9 cellular contexts compared by ENCODE assay signal in genomic region chr5:76175821-76176403, GRCh38.
A peak's percentile ranks its signal among the peaks of the same experiment; 100 is the strongest.
DNase-seq lines count a peak whose midpoint lies in the region; ATAC-seq and TF ChIP-seq lines count a peak whose summit lies in the region.
"Had no signal": no experiment of that assay in that cellular context is flagged by ENCODE, and none has a peak within 500 bp of the region (broad histone marks: within the 10 kb centered on the region; RNA-seq: fewer than 3 reads in every experiment).

No MANE protein-coding gene starts in this region.

- no peaks in the 10 kb centered on the region for H3K36me3 Mint-ChIP-seq in activated T-cell treated with anti-CD3 and anti-CD28 coated beads, Interleukin-2, amount 50 U/mL, for 72 hours (ENCODE audit: insufficient read depth in 2 of 2)

- intact Hi-C loops in uterus (cut with DNase I; ENCODE audit: low total_unique reads) = no loop called here

- no peaks in the 10 kb centered on the region for H3K36me3 ChIP-seq in uterus
- H3K36me3 ChIP-seq in SJCRH30 = no peaks in the 10 kb centered on the region
- H3K36me3 ChIP-seq: SJSA1 had no signal

- POLR2A ChIA-PET in GM10248 (lab: Yijun Ruan, JAX) = no interaction called here

- peak overlapping the region; percentile 47 to 88 for H3K4me3 Mint-ChIP-seq in activated T-cell treated with anti-CD3 and anti-CD28 coated beads, Interleukin-2, amount 50 U/mL, for 72 hours

- H3K27ac ChIP-seq in uterus = no peak overlapping the region
- H3K27ac ChIP-seq in SJCRH30 = no peak overlapping the region
- H3K27ac ChIP-seq: SJSA1 had no signal

- ATAC-seq in GM19467 (IDR thresholded peaks at IDR 0.05; ENCODE audit: unreplicated experiment) (peak; percentile 76), HG03378 (IDR thresholded peaks at IDR 0.05; ENCODE audit: unreplicated experiment) (peak; percentile 54)
- peak; percentile 61 to 68 for ATAC-seq in activated T-cell treated with anti-CD3 and anti-CD28 coated beads, Interleukin-2, amount 50 U/mL, for 72 hours (replicated peaks in 1 of 2)

- no peak for TF ChIP-seq POLR2A in uterus (IDR thresholded peaks at IDR 0.05)

- TF ChIP-seq CTCF in GM10248 (IDR thresholded peaks at IDR 0.05; ENCODE audit: control extremely low read depth, extremely low read depth, low read depth, missing control alignments) (no peak), uterus (IDR thresholded peaks at IDR 0.05) (no peak)

- peaks cover 33% of the 10 kb centered on the region for H3K4me1 Mint-ChIP-seq in activated T-cell treated with anti-CD3 and anti-CD28 coated beads, Interleukin-2, amount 50 U/mL, for 72 hours (ENCODE audit: low read depth)

- H3K9me3 ChIP-seq in uterus (no peaks in the 10 kb centered on the region), SJCRH30 (replicated peaks) (no peaks in the 10 kb centered on the region)
- H3K9me3 ChIP-seq: SJSA1 had no signal

- H3K9me3 Mint-ChIP-seq in activated T-cell treated with anti-CD3 and anti-CD28 coated beads, Interleukin-2, amount 50 U/mL, for 72 hours = no peaks in the 10 kb centered on the region

- DNase-seq in GM10248 (ENCODE audit: extremely low spot score) (peak; percentile 60), HuH-7.5 (ENCODE audit: low spot score) (no peak), uterus (no peak), SJCRH30 (no peak)
- DNase-seq in activated T-cell treated with anti-CD3 and anti-CD28 coated beads, Interleukin-2, amount 50 U/mL, for 72 hours = peak in 1 of 2 donors; percentile 2
- no peak for DNase-seq in effector CD8-positive, alpha-beta T cell (lab: John Stamatoyannopoulos, UW)

- no peaks in the 10 kb centered on the region for H3K27me3 Mint-ChIP-seq in activated T-cell treated with anti-CD3 and anti-CD28 coated beads, Interleukin-2, amount 50 U/mL, for 72 hours (ENCODE audit: low read depth)

- H3K27me3 ChIP-seq in uterus = no peaks in the 10 kb centered on the region
- H3K27me3 ChIP-seq in SJCRH30 = peaks cover 5% of the 10 kb centered on the region

- H3K4me1 ChIP-seq in uterus (no peaks in the 10 kb centered on the region), SJCRH30 (no peaks in the 10 kb centered on the region)
- H3K4me1 ChIP-seq: SJSA1 had no signal

- peak overlapping the region; percentile 92 for H3K27ac Mint-ChIP-seq in activated T-cell treated with anti-CD3 and anti-CD28 coated beads, Interleukin-2, amount 50 U/mL, for 72 hours

- CTCF ChIA-PET in GM10248 (lab: Yijun Ruan, JAX) = interaction anchor here (0.6 to 3.4 kb wide), 49 partner anchors 8 to 1046 kb away, joined by 3 to 45 read pairs (median 5); partner anchors contain the start of gene ANKRD31

- H3K4me3 ChIP-seq in uterus (no peak overlapping the region), SJCRH30 (no peak overlapping the region)
- H3K4me3 ChIP-seq: SJSA1 had no signal
